ENCODE assay signal across 10 cellular contexts in genomic region chrX:125132274-125132673, GRCh38.
DNase-seq lines count a peak whose midpoint lies in the region; ATAC-seq and TF ChIP-seq lines count a peak whose summit lies in the region.
"Had no signal": no experiment of that assay in that cellular context is flagged by ENCODE, and none has a peak within 500 bp of the region (broad histone marks: within the 10 kb centered on the region; RNA-seq: fewer than 3 reads in every experiment).

No MANE protein-coding gene starts in this region.

- no peak overlapping the region for H3K27ac Mint-ChIP-seq in CD8-positive, alpha-beta T cell

- no peaks in the 10 kb centered on the region for H3K4me1 ChIP-seq in CD8-positive, alpha-beta T cell (ENCODE audit: insufficient read depth, low read length)
- H3K4me1 ChIP-seq in foreskin keratinocyte = no peaks in the 10 kb centered on the region
- no peaks in the 10 kb centered on the region for H3K4me1 ChIP-seq in tibial nerve
- H3K4me1 ChIP-seq: body of pancreas had no signal

- CTCF ChIA-PET in CD8-positive, alpha-beta T cell (lab: Charles Lee) = interaction anchor here (0.8 to 1.4 kb wide), 2 partner anchors 30 to 1299 kb away, joined by 3 read pairs; no protein-coding TSS in a partner anchor

- TF ChIP-seq EP300 in tibial nerve (IDR thresholded peaks at IDR 0.05) = no peak

- H3K36me3 Mint-ChIP-seq in CD8-positive, alpha-beta T cell = no peaks in the 10 kb centered on the region

- no peak overlapping the region for H3K4me3 Mint-ChIP-seq in CD8-positive, alpha-beta T cell

- H3K9me3 ChIP-seq in CD8-positive, alpha-beta T cell (ENCODE audit: low read length) = no peaks in the 10 kb centered on the region
- H3K9me3 ChIP-seq in tibial nerve = no peaks in the 10 kb centered on the region
- H3K9me3 ChIP-seq: body of pancreas had no signal

- H3K27me3 Mint-ChIP-seq in CD8-positive, alpha-beta T cell (ENCODE audit: low read depth) = no peaks in the 10 kb centered on the region

- TF ChIP-seq CTCF in CD8-positive, alpha-beta T cell (IDR thresholded peaks at IDR 0.05) = peak; percentile 28
- peak; percentile 46 for TF ChIP-seq CTCF in foreskin keratinocyte (conservative IDR thresholded peaks at IDR 0.05)
- TF ChIP-seq CTCF in tibial nerve (IDR thresholded peaks at IDR 0.05) = no peak

- no peaks in the 10 kb centered on the region for H3K36me3 ChIP-seq in CD8-positive, alpha-beta T cell (ENCODE audit: insufficient read depth, low read length)
- H3K36me3 ChIP-seq in tibial nerve = no peaks in the 10 kb centered on the region

- no peaks in the 10 kb centered on the region for H3K4me1 Mint-ChIP-seq in CD8-positive, alpha-beta T cell (ENCODE audit: low read depth)

- POLR2A ChIA-PET in CD8-positive, alpha-beta T cell (lab: Charles Lee) = no interaction called here

- no peak for DNase-seq in CD8-positive, alpha-beta T cell
- DNase-seq in NCI-H82 treated with DMSO at 0.1 percent for 48 hours (lab: John Stamatoyannopoulos, UW; ENCODE audit: unreplicated experiment) (peak; percentile 34), foreskin keratinocyte (peak in 1 of 2 donors; percentile 1), tibial nerve (ENCODE audit: low spot score in 2 of 2) (no peak), dermis blood vessel endothelial cell (no peak)
- DNase-seq: body of pancreas had no signal

- no peak for ATAC-seq in CD8-positive, alpha-beta T cell
- ATAC-seq in GM19395 (IDR thresholded peaks at IDR 0.05; ENCODE audit: unreplicated experiment) (peak; percentile 66), foreskin keratinocyte (no peak), GM19035 (IDR thresholded peaks at IDR 0.05; ENCODE audit: unreplicated experiment) (no peak), HG02798 (IDR thresholded peaks at IDR 0.05; ENCODE audit: poor library complexity, unreplicated experiment) (no peak)
- ATAC-seq: body of pancreas, left lobe of liver had no signal

- peaks cover 3% of the 10 kb centered on the region for H3K9me3 Mint-ChIP-seq in CD8-positive, alpha-beta T cell

- intact Hi-C loops in CD8-positive, alpha-beta T cell (cut with DNase I, micrococcal nuclease) = loop anchor here in 1 of 2 experiments (5.0 to 10.0 kb wide), 2 partner anchors 727 to 1035 kb away; no protein-coding TSS in a partner anchor

- WGBS in tibial nerve, 2 donors = 33 to 42% methylated on average over 2 of the region's 2 CpGs

- no peak for TF ChIP-seq POLR2A in tibial nerve (IDR thresholded peaks at IDR 0.05)

- H3K27me3 ChIP-seq in CD8-positive, alpha-beta T cell (ENCODE audit: insufficient read depth, low read length) = no peaks in the 10 kb centered on the region
- H3K27me3 ChIP-seq in foreskin keratinocyte = no peaks in the 10 kb centered on the region
- H3K27me3 ChIP-seq in tibial nerve = no peaks in the 10 kb centered on the region
- H3K27me3 ChIP-seq: body of pancreas had no signal

- H3K4me3 ChIP-seq in CD8-positive, alpha-beta T cell (ENCODE audit: low read depth, low read length) = no peak overlapping the region
- H3K4me3 ChIP-seq in tibial nerve = no peak overlapping the region
- H3K4me3 ChIP-seq: body of pancreas had no signal

- no peak overlapping the region for H3K27ac ChIP-seq in CD8-positive, alpha-beta T cell (ENCODE audit: low read depth, low read length)
- H3K27ac ChIP-seq in foreskin keratinocyte (no peak overlapping the region), tibial nerve (no peak overlapping the region)
- H3K27ac ChIP-seq: body of pancreas had no signal

Comparison
In these comparisons a context has a peak if more than half of its experiments do, and no peak if none do; other contexts are left out.
1. CTCF ChIP-seq: peak in CD8-positive, alpha-beta T cell (single experiment) and foreskin keratinocyte (single experiment); none in tibial nerve (0 of 5).